In genomic region chr21:43806017-43806710, GRCh38 we compare ENCODE assay signal across 1 cellular context.
TF ChIP-seq lines count a peak whose summit lies in the region.

No MANE protein-coding gene starts in this region.

TF ChIP-seq in IMR-90, 13 proteins besides CTCF, POLR2A, EP300 and RAD21:
- TF ChIP-seq RCOR1 (IDR thresholded peaks at IDR 0.05; ENCODE audit: insufficient replicate concordance, low read length) (no peak), NFE2L2 (IDR thresholded peaks at IDR 0.05; ENCODE audit: low read depth, low read length) (no peak), MXI1 (IDR thresholded peaks at IDR 0.05; ENCODE audit: borderline replicate concordance, low read depth, low read length) (no peak), FOS (IDR thresholded peaks at IDR 0.05; ENCODE audit: low read depth, low read length) (no peak)
